ENCODE assay signal across 14 cellular contexts in the genomic region with DNA sequence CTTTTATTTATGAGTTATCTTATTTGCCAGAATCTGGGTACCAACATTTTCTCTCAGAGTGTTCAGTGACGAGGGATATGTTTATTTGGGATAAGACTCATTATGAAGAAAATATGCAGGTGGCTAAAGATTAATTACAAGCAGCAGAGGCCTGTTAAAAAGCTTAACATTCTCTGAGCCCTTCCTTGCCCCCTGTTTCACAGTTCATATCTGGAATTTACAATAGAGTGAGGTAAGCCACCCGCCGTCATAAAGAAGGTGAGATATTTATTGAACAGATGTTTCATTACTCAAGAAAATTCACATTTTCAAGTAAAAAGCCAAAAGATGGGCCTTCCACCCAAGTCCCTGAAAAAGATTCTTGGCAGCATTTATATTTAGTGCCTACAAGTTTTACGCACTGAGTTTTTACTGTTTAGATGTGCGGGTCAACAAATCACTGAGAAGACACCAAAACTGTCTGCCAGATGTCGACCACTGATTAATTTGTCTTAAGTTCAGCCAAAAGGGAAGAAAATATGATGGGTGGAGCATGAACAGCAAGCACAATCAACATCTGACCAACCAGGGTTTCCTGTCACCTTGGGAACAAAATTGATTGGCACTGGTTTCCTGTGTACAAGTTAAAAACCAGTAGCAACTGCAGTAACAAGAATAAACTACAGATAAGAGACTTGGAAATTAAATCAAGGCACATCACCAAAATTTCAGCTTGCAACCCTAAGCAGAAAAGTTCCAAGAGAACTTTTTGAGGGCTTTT.
DNase-seq lines count a peak whose midpoint lies in the region; ATAC-seq, FAIRE-seq and TF ChIP-seq lines count a peak whose summit lies in the region.
"Had no signal": no experiment of that assay in that cellular context is flagged by ENCODE, and none has a peak within 500 bp of the region (broad histone marks: within the 10 kb centered on the region; RNA-seq: fewer than 3 reads in every experiment).

No MANE protein-coding gene starts in this region.

- H3K36me3 ChIP-seq in GM23248 (ENCODE audit: low read depth) (no peaks in the 10 kb centered on the region), Loucy (ENCODE audit: insufficient read depth, low read length) (no peaks in the 10 kb centered on the region), endothelial cell of umbilical vein (ENCODE audit: control insufficient read depth in 2 of 2, extremely low read depth in 1 of 2, insufficient read depth in 2 of 2, low read length in 2 of 2) (no peaks in the 10 kb centered on the region), neuronal stem cell (replicated peaks in 1 of 2; ENCODE audit: control insufficient read depth in 2 of 2, insufficient read depth in 2 of 2, low read length in 2 of 2) (no peaks in the 10 kb centered on the region)
- H3K36me3 ChIP-seq: neutrophil, SJCRH30 had no signal

- H3K23ac ChIP-seq in neuronal stem cell (ENCODE audit: low read depth, low read length, poor library complexity) = no peak overlapping the region

- H2BK120ac ChIP-seq in neuronal stem cell (ENCODE audit: low read depth, low read length) = no peak overlapping the region

- H3K4me1 ChIP-seq in GM23248 (ENCODE audit: insufficient read depth) (no peaks in the 10 kb centered on the region), Loucy (ENCODE audit: insufficient read depth, low read length, poor library complexity, severe bottlenecking) (peaks cover 23% of the 10 kb centered on the region), endothelial cell of umbilical vein (ENCODE audit: control insufficient read depth, extremely low read depth, insufficient read depth, low read length) (peaks cover 30% of the 10 kb centered on the region), neuronal stem cell (ENCODE audit: control insufficient read depth in 2 of 2, insufficient read depth in 1 of 2, low read depth in 1 of 2, low read length in 2 of 2) (peaks cover 0 to 1% of the 10 kb centered on the region in 2 donors)
- H3K4me1 ChIP-seq: SJCRH30 had no signal

- H3K27ac ChIP-seq in GM23248 = no peak overlapping the region
- H3K27ac ChIP-seq in endothelial cell of umbilical vein (ENCODE audit: insufficient read depth, low read depth, low read length) = peak overlapping the region; percentile 27
- H3K27ac ChIP-seq in neuronal stem cell (replicated peaks; ENCODE audit: low read length) = no peak overlapping the region
- H3K27ac ChIP-seq: KMS-11, neutrophil, SJCRH30 had no signal

- no peaks in the 10 kb centered on the region for H3F3A ChIP-seq in GM23248 (ENCODE audit: insufficient read depth)
- H3F3A ChIP-seq in Loucy (ENCODE audit: low read depth) = no peaks in the 10 kb centered on the region

- TSS peak; percentile 45 for BruUV-seq in endothelial cell of umbilical vein (replicated peaks; lab: Mats Ljungman, UMichigan)

- no peak for DNase-seq in GM23248
- peak; percentile 96 for DNase-seq in endothelial cell of umbilical vein (ENCODE audit: low read depth, low spot score)
- no peak for DNase-seq in neuronal stem cell (ENCODE audit: low spot score)
- DNase-seq in NCI-H1436 treated with DMSO at 0.1 percent for 48 hours (lab: John Stamatoyannopoulos, UW) = no peak
- no peak for DNase-seq in GOT3 (lab: John Stamatoyannopoulos, UW)
- DNase-seq: activated CD4-positive, alpha-beta T cell treated with anti-CD3 and anti-CD28 coated beads, Interleukin-2, amount 50 U/mL, for 4 hours; effector memory CD8-positive, alpha-beta T cell; NCI-H345; SJCRH30 had no signal

- H3K79me2 ChIP-seq in GM23248 (ENCODE audit: insufficient read depth) (no peaks in the 10 kb centered on the region), Loucy (ENCODE audit: insufficient read depth, low read length) (no peaks in the 10 kb centered on the region), endothelial cell of umbilical vein (ENCODE audit: control insufficient read depth, insufficient read depth, low read length) (no peaks in the 10 kb centered on the region)

- dilution Hi-C loops in endothelial cell of umbilical vein (cut with MboI; ENCODE audit: extremely low pct_ligation_motif_present, low sequenced_read_pairs) = loop anchor here (25.0 kb wide), 1 partner anchor 110 kb away; no protein-coding TSS in a partner anchor

- H3K4me2 ChIP-seq in GM23248 (ENCODE audit: unreplicated experiment) (no peak overlapping the region), Loucy (ENCODE audit: low read depth, low read length, poor library complexity, severe bottlenecking) (peak overlapping the region; percentile 46), endothelial cell of umbilical vein (ENCODE audit: insufficient read depth, low read length) (peak overlapping the region; percentile 1), neuronal stem cell (ENCODE audit: insufficient read depth, low read length, poor library complexity, severe bottlenecking) (no peak overlapping the region)
- H3K4me2 ChIP-seq: KMS-11 had no signal

- no peaks in the 10 kb centered on the region for H4K20me1 ChIP-seq in GM23248 (ENCODE audit: insufficient read depth)
- H4K20me1 ChIP-seq in Loucy (ENCODE audit: insufficient read depth, low read length, poor library complexity, severe bottlenecking) = no peaks in the 10 kb centered on the region
- H4K20me1 ChIP-seq in endothelial cell of umbilical vein (replicated peaks; ENCODE audit: control insufficient read depth, extremely low read depth, insufficient read depth, low read length) = no peaks in the 10 kb centered on the region

- H3K9me3 ChIP-seq in GM23248 (ENCODE audit: low read depth) = no peaks in the 10 kb centered on the region
- no peaks in the 10 kb centered on the region for H3K9me3 ChIP-seq in Loucy (ENCODE audit: insufficient read depth, low read depth, low read length)
- no peaks in the 10 kb centered on the region for H3K9me3 ChIP-seq in endothelial cell of umbilical vein (replicated peaks; ENCODE audit: control insufficient read depth, insufficient read depth, low read length)
- no peaks in the 10 kb centered on the region for H3K9me3 ChIP-seq in neuronal stem cell (replicated peaks in 1 of 2; ENCODE audit: control insufficient read depth in 2 of 2, insufficient read depth in 1 of 2, low read depth in 1 of 2, low read length in 2 of 2)
- H3K9me3 ChIP-seq: neutrophil, SJCRH30 had no signal

- 0 out of 2 replicates have a peak overlapping the region, but pooled peaks have one; percentile 10 for H2AFZ ChIP-seq in GM23248
- no peak overlapping the region for H2AFZ ChIP-seq in Loucy (ENCODE audit: low read length)
- H2AFZ ChIP-seq in endothelial cell of umbilical vein (ENCODE audit: low read depth, low read length) = peak overlapping the region; percentile 68
- peak overlapping the region; percentile 41 for H2AFZ ChIP-seq in neuronal stem cell (ENCODE audit: low read length)

- no peak overlapping the region for H3K4ac ChIP-seq in neuronal stem cell (ENCODE audit: low read length)

- no peak overlapping the region for H2BK5ac ChIP-seq in neuronal stem cell (ENCODE audit: low read length)

- H3K4me3 ChIP-seq in GM23248 (no peak overlapping the region), Loucy (ENCODE audit: low read length, poor library complexity, severe bottlenecking) (no peak overlapping the region), endothelial cell of umbilical vein (replicated peaks in 1 of 3; ENCODE audit: insufficient read depth in 1 of 3, low read depth in 1 of 3, low read length in 3 of 3) (no peak overlapping the region), neuronal stem cell (ENCODE audit: low read length in 2 of 2) (no peak overlapping the region)
- H3K4me3 ChIP-seq: SJCRH30 had no signal

- H3K79me1 ChIP-seq in neuronal stem cell (ENCODE audit: low read depth, low read length) = no peaks in the 10 kb centered on the region

- no peak for FAIRE-seq in endothelial cell of umbilical vein (lab: Jason Lieb, UNC)
- FAIRE-seq: GM18507 had no signal

- no peak for ATAC-seq in HG03280 (IDR thresholded peaks at IDR 0.05; ENCODE audit: unreplicated experiment)
- ATAC-seq: effector memory CD8-positive, alpha-beta T cell had no signal

- TF ChIP-seq CTCF in Loucy (conservative IDR thresholded peaks at IDR 0.05; ENCODE audit: low read length) (no peak), endothelial cell of umbilical vein (IDR thresholded peaks at IDR 0.05; ENCODE audit: extremely low read depth in 1 of 2, insufficient read depth in 1 of 2, low read depth in 1 of 2, low read length in 2 of 2) (no peak)

- POLR2A ChIA-PET in endothelial cell of umbilical vein (lab: Charles Lee) = no interaction called here

- no peak overlapping the region for H4K8ac ChIP-seq in neuronal stem cell (ENCODE audit: low read depth, low read length)

- H2BK15ac ChIP-seq in neuronal stem cell (ENCODE audit: low read length) = no peak overlapping the region

- in situ Hi-C loops in GM23248 (cut with MboI) = loop anchor here (25.0 kb wide), 1 partner anchor 360 kb away; a partner anchor contains a TSS

- no peaks in the 10 kb centered on the region for H3K27me3 ChIP-seq in GM23248 (replicated peaks; ENCODE audit: insufficient read depth)
- H3K27me3 ChIP-seq in Loucy (ENCODE audit: insufficient read depth, low read length, poor library complexity, severe bottlenecking) = no peaks in the 10 kb centered on the region
- H3K27me3 ChIP-seq in endothelial cell of umbilical vein (ENCODE audit: control insufficient read depth in 2 of 2, insufficient read depth in 2 of 2, low read length in 2 of 2) = no peaks in the 10 kb centered on the region
- H3K27me3 ChIP-seq in neuronal stem cell (ENCODE audit: control insufficient read depth in 3 of 3, insufficient read depth in 3 of 3, low read depth in 1 of 3, low read length in 3 of 3) = no peaks in the 10 kb centered on the region
- H3K27me3 ChIP-seq: SJCRH30 had no signal

- WGBS in GM23248 (ENCODE audit: low coverage in 1 of 2, low lambda C conversion rate in 2 of 2, missing lambda C conversion rate in 2 of 2), 2 experiments = 80% methylated on average over 6 of the region's 6 CpGs
- no CpG with 5 or more reads among the region's 6 CpGs for WGBS in neuronal stem cell (ENCODE audit: extremely low coverage in 2 of 2, insufficient read length in 2 of 2, insufficient replicate concordance in 1 of 2), 2 donors

- H3K9me1 ChIP-seq in endothelial cell of umbilical vein (replicated peaks; ENCODE audit: control insufficient read depth, extremely low read depth, insufficient read depth, low read length) = no peaks in the 10 kb centered on the region

- no peak overlapping the region for H4K91ac ChIP-seq in neuronal stem cell (ENCODE audit: low read depth, low read length, poor library complexity)

- intact Hi-C loops in endothelial cell of umbilical vein (cut with micrococcal nuclease) = loop anchor here (1.0 to 10.0 kb wide), 3 partner anchors 179 to 480 kb away; a partner anchor contains a TSS

- no peak overlapping the region for H3K18ac ChIP-seq in neuronal stem cell (ENCODE audit: low read length)

- H3K9me2 ChIP-seq in GM23248 (ENCODE audit: insufficient read depth) = no peaks in the 10 kb centered on the region
- H3K9me2 ChIP-seq in Loucy (replicated peaks; ENCODE audit: low read depth, low read length) = no peaks in the 10 kb centered on the region

- no peak overlapping the region for H2AK5ac ChIP-seq in neuronal stem cell (ENCODE audit: low read depth, low read length)

- H3K9ac ChIP-seq in GM23248 (no peak overlapping the region), Loucy (ENCODE audit: low read depth, low read length, poor library complexity, severe bottlenecking) (no peak overlapping the region), endothelial cell of umbilical vein (replicated peaks; ENCODE audit: extremely low read depth, insufficient read depth, low read length) (no peak overlapping the region), neuronal stem cell (ENCODE audit: low read depth, low read length, poor library complexity) (no peak overlapping the region)
- H3K9ac ChIP-seq: KMS-11 had no signal

- H2BK12ac ChIP-seq in neuronal stem cell (ENCODE audit: low read length) = no peak overlapping the region

- no peak for TF ChIP-seq POLR2A in endothelial cell of umbilical vein (IDR thresholded peaks at IDR 0.05; ENCODE audit: low read depth, low read length)

- CTCF ChIA-PET in endothelial cell of umbilical vein (lab: Charles Lee) = interaction anchor here (0.8 to 3.1 kb wide), 13 partner anchors 10 to 844 kb away, joined by 3 to 19 read pairs (median 5); no protein-coding TSS in a partner anchor

- H3K14ac ChIP-seq in neuronal stem cell (ENCODE audit: low read length) = no peak overlapping the region

Comparison
In these comparisons a context has a peak if more than half of its experiments do, and no peak if none do; other contexts are left out.
1. H3K4me2 ChIP-seq: peak in Loucy (single experiment) and endothelial cell of umbilical vein (single experiment); none in GM23248 (single experiment) and neuronal stem cell (single experiment).